Comparison of ENCODE assay signal across 17 cellular contexts in the genomic region with DNA sequence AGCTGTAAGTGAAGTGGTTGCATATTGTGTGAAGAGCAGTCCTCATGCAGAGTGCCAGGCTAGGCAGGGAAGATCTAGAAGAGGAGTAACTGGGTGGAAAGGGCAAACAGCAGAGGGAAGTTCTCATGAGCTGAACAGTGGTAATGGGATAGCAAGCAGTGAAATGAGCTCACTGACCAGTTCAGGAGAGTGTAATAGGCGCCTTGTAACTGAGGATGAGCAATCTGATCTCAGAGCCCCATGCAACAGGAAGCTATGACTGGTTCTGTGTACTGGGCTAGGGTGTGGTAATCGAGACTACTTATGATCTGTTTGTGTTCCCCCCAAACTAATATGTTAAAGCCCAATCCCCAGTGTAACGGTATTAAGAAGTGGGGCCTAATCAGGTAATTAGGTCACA.
DNase-seq lines count a peak whose midpoint lies in the region; ATAC-seq, FAIRE-seq and TF ChIP-seq lines count a peak whose summit lies in the region.
"Had no signal": no experiment of that assay in that cellular context is flagged by ENCODE, and none has a peak within 500 bp of the region (broad histone marks: within the 10 kb centered on the region; RNA-seq: fewer than 3 reads in every experiment).

No MANE protein-coding gene starts in this region.

- TF ChIP-seq RAD21 in GM12878 (IDR thresholded peaks at IDR 0.05; ENCODE audit: insufficient read depth, low read depth, low read length): no peak

- TF ChIP-seq EP300 in GM12878 (IDR thresholded peaks at IDR 0.05; ENCODE audit: borderline replicate concordance in 1 of 2, control insufficient read depth in 1 of 2, low read depth in 2 of 2, low read length in 2 of 2) (no peak), tibial nerve (IDR thresholded peaks at IDR 0.05) (no peak)

- SMC1A ChIA-PET in GM12878 (lab: Charles Lee; ENCODE audit: uncharacterized antibody, unreplicated experiment): no interaction called here

- H2AFZ ChIP-seq in GM23338 (0 out of 2 replicates have a peak overlapping the region, but pooled peaks have one; percentile 15), GM12878 (ENCODE audit: control insufficient read depth, low read depth, low read length) (no peak overlapping the region), parathyroid adenoma (peak overlapping the region; percentile 14)

- no peak for FAIRE-seq in GM12878 (lab: Jason Lieb, UNC)

- BruUV-seq in GM12878 (replicated peaks; lab: Mats Ljungman, UMichigan): no TSS peak

- H3K27me3 ChIP-seq in GM23338 (ENCODE audit: insufficient read depth) (no peaks in the 10 kb centered on the region), MG63 (no peaks in the 10 kb centered on the region; the same call in 1 of the 2 replicates), GM12878 (replicated peaks in 1 of 2; ENCODE audit: control insufficient read depth in 2 of 2, insufficient read depth in 2 of 2, low read length in 1 of 2) (no peaks in the 10 kb centered on the region), parathyroid adenoma (ENCODE audit: control insufficient read depth, insufficient read depth, low read length) (no peaks in the 10 kb centered on the region), tibial nerve (no peaks in the 10 kb centered on the region)
- H3K27me3 ChIP-seq: SJCRH30 had no signal

- no peaks in the 10 kb centered on the region for H3K27me3 Mint-ChIP-seq in GM23338 (ENCODE audit: insufficient read depth, low read depth, poor library complexity)
- H3K27me3 Mint-ChIP-seq in endothelial cell (ENCODE audit: unreplicated experiment): peaks cover 2% of the 10 kb centered on the region

- WGBS in GM12878 (ENCODE audit: insufficient coverage, insufficient replicate concordance, low lambda C conversion rate, missing lambda C conversion rate): 18% methylated on average over 3 of the region's 3 CpGs
- 76 to 89% methylated on average over 3 of the region's 3 CpGs for WGBS in tibial nerve, 2 donors

- RAD21 ChIA-PET in GM12878 (lab: Charles Lee; ENCODE audit: unreplicated experiment): no interaction called here

- TF ChIP-seq CTCF in GM23338 (conservative IDR thresholded peaks at IDR 0.05; ENCODE audit: low read depth in 2 of 2) (no peak), GM12878 (IDR thresholded peaks at IDR 0.05 in 2 of 3, conservative IDR thresholded peaks at IDR 0.05 in 1 of 3; ENCODE audit: control insufficient read depth in 2 of 3, extremely low read depth in 1 of 3, insufficient read depth in 1 of 3, low read depth in 3 of 3, low read length in 3 of 3) (no peak), parathyroid adenoma (IDR thresholded peaks at IDR 0.05) (no peak), endothelial cell (IDR thresholded peaks at IDR 0.05; ENCODE audit: unreplicated experiment) (no peak), tibial nerve (IDR thresholded peaks at IDR 0.05) (no peak)

- ATAC-seq in GM23338 (no peak), GM12878 (peak; percentile 55; the same call in 2 of the 3 replicates), HG03460 (IDR thresholded peaks at IDR 0.05; ENCODE audit: unreplicated experiment) (no peak)

- H3K27ac ChIP-seq in GM23338 (ENCODE audit: low read depth): no peak overlapping the region
- H3K27ac ChIP-seq in GM12878 (ENCODE audit: control insufficient read depth, insufficient read depth): no peak overlapping the region
- H3K27ac ChIP-seq in parathyroid adenoma: no peak overlapping the region
- H3K27ac ChIP-seq in tibial nerve: no peak overlapping the region
- H3K27ac ChIP-seq: lower lobe of right lung, SJCRH30, thoracic aorta had no signal

- H3K9me3 ChIP-seq in MG63 (no peaks in the 10 kb centered on the region), GM12878 (replicated peaks; ENCODE audit: control insufficient read depth, insufficient read depth, low read length) (no peaks in the 10 kb centered on the region), parathyroid adenoma (ENCODE audit: control insufficient read depth, low read length) (no peaks in the 10 kb centered on the region), tibial nerve (no peaks in the 10 kb centered on the region)
- H3K9me3 ChIP-seq: BE2C, lower lobe of right lung, SJCRH30, thoracic aorta had no signal

- H3K4me1 Mint-ChIP-seq in GM23338: no peaks in the 10 kb centered on the region
- H3K4me1 Mint-ChIP-seq in endothelial cell (ENCODE audit: unreplicated experiment): no peaks in the 10 kb centered on the region
- H3K4me1 Mint-ChIP-seq: activated naive CD8-positive, alpha-beta T cell treated with anti-CD3 and anti-CD28 coated beads for 36 hours had no signal

- intact Hi-C loops in GM12878 (cut with micrococcal nuclease; ENCODE audit: unreplicated experiment): no loop called here

- H3K9me2 ChIP-seq in GM23338 (ENCODE audit: insufficient read depth): no peaks in the 10 kb centered on the region

- H3K9ac ChIP-seq in GM12878 (ENCODE audit: control insufficient read depth, insufficient read depth, low read length): no peak overlapping the region
- no peak overlapping the region for H3K9ac ChIP-seq in parathyroid adenoma

- TF ChIP-seq POLR2A in GM12878 (IDR thresholded peaks at IDR 0.05; ENCODE audit: low read depth, low read length) (no peak), tibial nerve (IDR thresholded peaks at IDR 0.05) (no peak)

- H3K27ac Mint-ChIP-seq in GM23338: no peak overlapping the region
- no peak overlapping the region for H3K27ac Mint-ChIP-seq in endothelial cell (ENCODE audit: unreplicated experiment)
- H3K27ac Mint-ChIP-seq: activated naive CD8-positive, alpha-beta T cell treated with anti-CD3 and anti-CD28 coated beads for 36 hours had no signal

- in situ Hi-C loops in GM12878 (cut with MboI): loop anchor here (10.0 kb wide), 1 partner anchor 339 kb away; no protein-coding TSS in a partner anchor

- no peaks in the 10 kb centered on the region for H3K36me3 ChIP-seq in GM23338 (ENCODE audit: insufficient read depth)
- no peaks in the 10 kb centered on the region for H3K36me3 ChIP-seq in MG63
- no peaks in the 10 kb centered on the region for H3K36me3 ChIP-seq in GM12878 (ENCODE audit: control insufficient read depth in 2 of 2, insufficient read depth in 2 of 2, low read length in 1 of 2)
- no peaks in the 10 kb centered on the region for H3K36me3 ChIP-seq in parathyroid adenoma (ENCODE audit: control insufficient read depth, insufficient read depth, low read length)
- H3K36me3 ChIP-seq in tibial nerve: no peaks in the 10 kb centered on the region
- H3K36me3 ChIP-seq: BE2C, lower lobe of right lung, SJCRH30, thoracic aorta had no signal

- H3K4me3 Mint-ChIP-seq in GM23338 (no peak overlapping the region), endothelial cell (ENCODE audit: unreplicated experiment) (no peak overlapping the region)
- H3K4me3 Mint-ChIP-seq: activated naive CD8-positive, alpha-beta T cell treated with anti-CD3 and anti-CD28 coated beads for 36 hours had no signal

- H3F3A ChIP-seq in GM23338 (replicated peaks; ENCODE audit: low read depth): no peaks in the 10 kb centered on the region

- no peaks in the 10 kb centered on the region for H3K9me3 Mint-ChIP-seq in GM23338
- H3K9me3 Mint-ChIP-seq in endothelial cell (ENCODE audit: unreplicated experiment): no peaks in the 10 kb centered on the region
- H3K9me3 Mint-ChIP-seq: activated naive CD8-positive, alpha-beta T cell treated with anti-CD3 and anti-CD28 coated beads for 36 hours had no signal

- no peaks in the 10 kb centered on the region for H3K36me3 Mint-ChIP-seq in GM23338 (ENCODE audit: low read depth)
- H3K36me3 Mint-ChIP-seq in endothelial cell (ENCODE audit: low read depth, unreplicated experiment): no peaks in the 10 kb centered on the region
- H3K36me3 Mint-ChIP-seq: activated naive CD8-positive, alpha-beta T cell treated with anti-CD3 and anti-CD28 coated beads for 36 hours had no signal

- H3K4me3 ChIP-seq in GM23338 (no peak overlapping the region), MG63 (no peak overlapping the region), GM12878 (no peak overlapping the region), parathyroid adenoma (ENCODE audit: low read depth, low read length) (no peak overlapping the region), tibial nerve (no peak overlapping the region)
- H3K4me3 ChIP-seq: lower lobe of right lung, SJCRH30, thoracic aorta had no signal

- H3K79me2 ChIP-seq in GM23338 (replicated peaks; ENCODE audit: insufficient read depth): no peaks in the 10 kb centered on the region
- no peaks in the 10 kb centered on the region for H3K79me2 ChIP-seq in GM12878 (ENCODE audit: control insufficient read depth, insufficient read depth, low read length)
- H3K79me2 ChIP-seq in parathyroid adenoma: no peaks in the 10 kb centered on the region

- no peak overlapping the region for H3K4me2 ChIP-seq in GM23338
- no peak overlapping the region for H3K4me2 ChIP-seq in GM12878 (ENCODE audit: control insufficient read depth, insufficient read depth)
- no peak overlapping the region for H3K4me2 ChIP-seq in parathyroid adenoma (ENCODE audit: low read length)

- CTCF ChIA-PET in GM12878 (lab: Yijun Ruan, JAX): interaction anchor here (0.7 to 1.4 kb wide), 3 partner anchors 31 to 341 kb away, joined by 3 to 4 read pairs (median 4); no protein-coding TSS in a partner anchor

- no peak for DNase-seq in GM23338 (ENCODE audit: low spot score)
- peak; percentile 14 for DNase-seq in MG63
- DNase-seq in GM12878 (ENCODE audit: low read depth, low spot score): no peak
- DNase-seq in endothelial cell (ENCODE audit: low spot score): no peak
- DNase-seq in NCI-H187 treated with DMSO at 0.1 percent for 48 hours (lab: John Stamatoyannopoulos, UW): no peak
- no peak for DNase-seq in tibial nerve (ENCODE audit: low spot score in 2 of 2)
- DNase-seq: activated CD4-positive, alpha-beta T cell treated with anti-CD3 and anti-CD28 coated beads for 48 hours; activated naive CD8-positive, alpha-beta T cell treated with anti-CD3 and anti-CD28 coated beads for 36 hours; BE2C; effector memory CD4-positive, alpha-beta T cell; lower lobe of right lung; NCI-H2081 treated with DMSO at 0.1 percent for 48 hours; retina had no signal

- H4K20me1 ChIP-seq in GM23338 (replicated peaks; ENCODE audit: insufficient read depth) (no peaks in the 10 kb centered on the region), GM12878 (ENCODE audit: control insufficient read depth, insufficient read depth) (no peaks in the 10 kb centered on the region)

- POLR2A ChIA-PET in GM12878 (lab: Charles Lee): no interaction called here

- H3K4me1 ChIP-seq in GM23338 (ENCODE audit: insufficient read depth) (no peaks in the 10 kb centered on the region), GM12878 (ENCODE audit: control insufficient read depth, insufficient read depth, low read length) (no peaks in the 10 kb centered on the region), parathyroid adenoma (no peaks in the 10 kb centered on the region), tibial nerve (no peaks in the 10 kb centered on the region)
- H3K4me1 ChIP-seq: BE2C, lower lobe of right lung, SJCRH30 had no signal

TF ChIP-seq in GM12878, 131 proteins besides CTCF, POLR2A, EP300 and RAD21 (continues in another document):
- TF ChIP-seq EED (IDR thresholded peaks at IDR 0.05; ENCODE audit: low read depth) (no peak), NBN (IDR thresholded peaks at IDR 0.05) (no peak)
